In genomic region chr14:71586131-71586893, GRCh38 we compare ENCODE assay signal across 10 cellular contexts.
DNase-seq lines count a peak whose midpoint lies in the region; ATAC-seq, FAIRE-seq and TF ChIP-seq lines count a peak whose summit lies in the region.
"Had no signal": no experiment of that assay in that cellular context is flagged by ENCODE, and none has a peak within 500 bp of the region (broad histone marks: within the 10 kb centered on the region; RNA-seq: fewer than 3 reads in every experiment).

No MANE protein-coding gene starts in this region.

- intact Hi-C loops in gastrocnemius medialis (cut with DNase I; ENCODE audit: low total_unique reads) (no loop called here), kidney (cut with DNase I) (no loop called here)

- H3K9me3 ChIP-seq in endocrine pancreas (ENCODE audit: control insufficient read depth, low read length) (no peaks in the 10 kb centered on the region), gastrocnemius medialis (no peaks in the 10 kb centered on the region), kidney (ENCODE audit: control insufficient read depth in 1 of 2, low read length in 2 of 2) (no peaks in the 10 kb centered on the region)

- in situ Hi-C loops in gastrocnemius medialis (cut with MboI; ENCODE audit: low sequenced_read_pairs in 4 of 4) = no loop called here

- peak overlapping the region; percentile 64 for H3K4me3 ChIP-seq in ACC112 (ENCODE audit: low read depth, low read length)
- H3K4me3 ChIP-seq in endocrine pancreas (ENCODE audit: control insufficient read depth, insufficient read depth, low read length) = peak overlapping the region; percentile 65
- H3K4me3 ChIP-seq in gastrocnemius medialis = peak overlapping the region in 2 of 4 donors; percentile 2 to 4
- peak overlapping the region in 1 of 2 donors; percentile 13 for H3K4me3 ChIP-seq in kidney (ENCODE audit: low read length in 2 of 2)

- peak overlapping the region; percentile 39 for H2AFZ ChIP-seq in ACC112 (ENCODE audit: low read length, unreplicated experiment)

- no peak for FAIRE-seq in kidney (lab: Jason Lieb, UNC)

- H3K4me3 Mint-ChIP-seq in neural crest cell = peak overlapping the region; percentile 72

- DNase-seq in NCI-H1417 treated with DMSO at 0.1 percent for 48 hours (lab: John Stamatoyannopoulos, UW) (peak; percentile 61), neural crest cell (ENCODE audit: low read depth, low spot score) (no peak), gastrocnemius medialis (no peak), kidney (no peak)
- DNase-seq: central memory CD4-positive, alpha-beta T cell; stimulated activated CD4-positive, alpha-beta T cell treated with anti-CD3 and anti-CD28 coated beads, Interleukin-12 subunit alpha, Interleukin-12 subunit beta, amount 100 ng/mL, for 4 hours had no signal

- peaks cover 42% of the 10 kb centered on the region for H3K4me1 Mint-ChIP-seq in neural crest cell

- peak overlapping the region; percentile 4 for H3K27ac Mint-ChIP-seq in neural crest cell (ENCODE audit: unreplicated experiment)

- H3K4me1 ChIP-seq in ACC112 (ENCODE audit: control insufficient read depth, insufficient read depth, low read length, unreplicated experiment) (peaks cover 68% of the 10 kb centered on the region), endocrine pancreas (ENCODE audit: control insufficient read depth, insufficient read depth, low read length) (peaks cover 4% of the 10 kb centered on the region), gastrocnemius medialis (no peaks in the 10 kb centered on the region), kidney (ENCODE audit: control insufficient read depth in 1 of 2, insufficient read depth in 1 of 2, low read depth in 1 of 2, low read length in 2 of 2) (no peaks in the 10 kb centered on the region)

- ATAC-seq in gastrocnemius medialis (no peak), HG03280 (IDR thresholded peaks at IDR 0.05; ENCODE audit: unreplicated experiment) (no peak), GM18502 (IDR thresholded peaks at IDR 0.05; ENCODE audit: poor library complexity, unreplicated experiment) (no peak)

- TF ChIP-seq CTCF in neural crest cell (conservative IDR thresholded peaks at IDR 0.05) = no peak
- TF ChIP-seq CTCF in gastrocnemius medialis (IDR thresholded peaks at IDR 0.05 in 4 of 5, conservative IDR thresholded peaks at IDR 0.05 in 1 of 5) = no peak
- TF ChIP-seq CTCF in kidney (IDR thresholded peaks at IDR 0.05; ENCODE audit: borderline replicate concordance, extremely low read depth, insufficient read depth) = no peak

- H3K9me3 Mint-ChIP-seq in neural crest cell = no peaks in the 10 kb centered on the region

- no peaks in the 10 kb centered on the region for H3K27me3 Mint-ChIP-seq in neural crest cell (ENCODE audit: low read depth)

- H3K27me3 ChIP-seq in ACC112 (ENCODE audit: insufficient read depth, low read length) = no peaks in the 10 kb centered on the region
- H3K27me3 ChIP-seq in endocrine pancreas (ENCODE audit: control insufficient read depth, insufficient read depth, low read length) = no peaks in the 10 kb centered on the region
- no peaks in the 10 kb centered on the region for H3K27me3 ChIP-seq in gastrocnemius medialis

- H3K36me3 Mint-ChIP-seq in neural crest cell (ENCODE audit: low read depth) = no peaks in the 10 kb centered on the region

- H3K36me3 ChIP-seq in ACC112 (ENCODE audit: insufficient read depth, low read length) (peaks cover 16% of the 10 kb centered on the region; the same call in 1 of the 2 replicates), endocrine pancreas (ENCODE audit: control insufficient read depth, insufficient read depth, low read length) (no peaks in the 10 kb centered on the region), gastrocnemius medialis (no peaks in the 10 kb centered on the region), kidney (ENCODE audit: control insufficient read depth in 1 of 2, insufficient read depth in 2 of 2, low read length in 2 of 2) (no peaks in the 10 kb centered on the region)

- no peak overlapping the region for H3K9ac ChIP-seq in endocrine pancreas (ENCODE audit: control insufficient read depth, insufficient read depth, low read length)
- H3K9ac ChIP-seq in kidney (ENCODE audit: low read length in 2 of 2) = no peak overlapping the region

- H3K27ac ChIP-seq in ACC112 (ENCODE audit: low read depth, low read length) (no peak overlapping the region), gastrocnemius medialis (no peak overlapping the region), kidney (ENCODE audit: low read depth in 2 of 2, low read length in 2 of 2) (no peak overlapping the region)

- peaks cover 15% of the 10 kb centered on the region for H3K79me2 ChIP-seq in ACC112 (ENCODE audit: control insufficient read depth, insufficient read depth, low read length, unreplicated experiment)

- TF ChIP-seq POLR2A in gastrocnemius medialis (IDR thresholded peaks at IDR 0.05) = no peak
